ENCODE assay signal across 10 cellular contexts in genomic region chrX:134542485-134542884, GRCh38.
A peak's percentile ranks its signal among the peaks of the same experiment; 100 is the strongest.
DNase-seq lines count a peak whose midpoint lies in the region; TF ChIP-seq lines count a peak whose summit lies in the region.
"Had no signal": no experiment of that assay in that cellular context is flagged by ENCODE, and none has a peak within 500 bp of the region (broad histone marks: within the 10 kb centered on the region; RNA-seq: fewer than 3 reads in every experiment).

No MANE protein-coding gene starts in this region.

- no peaks in the 10 kb centered on the region for H3K9me3 ChIP-seq in Loucy (ENCODE audit: insufficient read depth, low read depth, low read length)
- H3K9me3 ChIP-seq in WERI-Rb-1 (ENCODE audit: severe bottlenecking), result no peaks in the 10 kb centered on the region

- H3K36me3 Mint-ChIP-seq in osteocyte (ENCODE audit: unreplicated experiment), result no peaks in the 10 kb centered on the region
- no peaks in the 10 kb centered on the region for H3K36me3 Mint-ChIP-seq in activated CD4-positive, alpha-beta memory T cell treated with anti-CD3 and anti-CD28 coated beads for 36 hours
- H3K36me3 Mint-ChIP-seq: immature natural killer cell had no signal

- H3K36me3 ChIP-seq in Loucy (ENCODE audit: insufficient read depth, low read length), result no peaks in the 10 kb centered on the region
- no peaks in the 10 kb centered on the region for H3K36me3 ChIP-seq in WERI-Rb-1

- no peaks in the 10 kb centered on the region for H3K9me3 Mint-ChIP-seq in osteocyte (ENCODE audit: unreplicated experiment)
- no peaks in the 10 kb centered on the region for H3K9me3 Mint-ChIP-seq in activated CD4-positive, alpha-beta memory T cell treated with anti-CD3 and anti-CD28 coated beads for 36 hours
- H3K9me3 Mint-ChIP-seq: immature natural killer cell had no signal

- H3K4me3 ChIP-seq in Loucy (ENCODE audit: low read length, poor library complexity, severe bottlenecking) (peak overlapping the region; percentile 33), WERI-Rb-1 (ENCODE audit: low read depth, low read length) (no peak overlapping the region)

- H3K27me3 ChIP-seq in Loucy (ENCODE audit: insufficient read depth, low read length, poor library complexity, severe bottlenecking) (no peaks in the 10 kb centered on the region), WERI-Rb-1 (ENCODE audit: insufficient read depth, low read depth, severe bottlenecking) (peaks cover 21% of the 10 kb centered on the region)

- POLR2A ChIA-PET in activated CD4-positive, alpha-beta memory T cell treated with anti-CD3 and anti-CD28 coated beads for 36 hours (lab: Charles Lee), result no interaction called here

- intact Hi-C loops in activated CD4-positive, alpha-beta memory T cell treated with anti-CD3 and anti-CD28 coated beads for 36 hours (cut with micrococcal nuclease), result no loop called here
- intact Hi-C loops in head of caudate nucleus (cut with DNase I), result no loop called here

- H4K20me1 ChIP-seq in Loucy (ENCODE audit: insufficient read depth, low read length, poor library complexity, severe bottlenecking), result no peaks in the 10 kb centered on the region

- H3K4me3 Mint-ChIP-seq in osteocyte (ENCODE audit: unreplicated experiment), result no peak overlapping the region
- H3K4me3 Mint-ChIP-seq in activated CD4-positive, alpha-beta memory T cell treated with anti-CD3 and anti-CD28 coated beads for 36 hours, result no peak overlapping the region
- H3K4me3 Mint-ChIP-seq: immature natural killer cell had no signal

- H3K4me2 ChIP-seq in Loucy (ENCODE audit: low read depth, low read length, poor library complexity, severe bottlenecking), result peak overlapping the region; percentile 68

- H3K27ac ChIP-seq in WERI-Rb-1, result no peak overlapping the region

- H3K79me2 ChIP-seq in Loucy (ENCODE audit: insufficient read depth, low read length), result peaks cover 11% of the 10 kb centered on the region

- H3K9me2 ChIP-seq in Loucy (replicated peaks; ENCODE audit: low read depth, low read length), result no peaks in the 10 kb centered on the region

- H3K27me3 Mint-ChIP-seq in osteocyte (ENCODE audit: unreplicated experiment), result no peaks in the 10 kb centered on the region
- peaks cover 25% of the 10 kb centered on the region for H3K27me3 Mint-ChIP-seq in activated CD4-positive, alpha-beta memory T cell treated with anti-CD3 and anti-CD28 coated beads for 36 hours

- H3F3A ChIP-seq in Loucy (ENCODE audit: low read depth), result no peaks in the 10 kb centered on the region

- H2AFZ ChIP-seq in Loucy (ENCODE audit: low read length), result no peak overlapping the region

- H3K27ac Mint-ChIP-seq in osteocyte (ENCODE audit: unreplicated experiment), result peak overlapping the region; percentile 50
- no peak overlapping the region for H3K27ac Mint-ChIP-seq in activated CD4-positive, alpha-beta memory T cell treated with anti-CD3 and anti-CD28 coated beads for 36 hours
- H3K27ac Mint-ChIP-seq: immature natural killer cell had no signal

- DNase-seq in NCI-H2029 (lab: John Stamatoyannopoulos, UW) (peak; percentile 10), NCI-H2029 treated with DMSO at 0.1 percent for 48 hours (lab: John Stamatoyannopoulos, UW) (no peak), WERI-Rb-1 (peak; percentile 37), osteocyte (ENCODE audit: extremely low spot score, unreplicated experiment) (no peak), head of caudate nucleus (no peak), COLO668 (lab: John Stamatoyannopoulos, UW; ENCODE audit: unreplicated experiment) (no peak)
- no peak for DNase-seq in activated CD4-positive, alpha-beta memory T cell treated with anti-CD3 and anti-CD28 coated beads for 36 hours
- DNase-seq: activated CD4-positive, alpha-beta T cell treated with anti-CD3 and anti-CD28 coated beads for 1 hour; immature natural killer cell had no signal

- H3K4me1 ChIP-seq in Loucy (ENCODE audit: insufficient read depth, low read length, poor library complexity, severe bottlenecking), result peaks cover 21% of the 10 kb centered on the region

- CTCF ChIA-PET in activated CD4-positive, alpha-beta memory T cell treated with anti-CD3 and anti-CD28 coated beads for 36 hours (lab: Charles Lee), result no interaction called here

- peaks cover 29% of the 10 kb centered on the region for H3K4me1 Mint-ChIP-seq in osteocyte (ENCODE audit: unreplicated experiment)
- H3K4me1 Mint-ChIP-seq in activated CD4-positive, alpha-beta memory T cell treated with anti-CD3 and anti-CD28 coated beads for 36 hours (ENCODE audit: low read depth), result no peaks in the 10 kb centered on the region
- H3K4me1 Mint-ChIP-seq: immature natural killer cell had no signal

- H3K9ac ChIP-seq in Loucy (ENCODE audit: low read depth, low read length, poor library complexity, severe bottlenecking), result no peak overlapping the region

- TF ChIP-seq CTCF in Loucy (conservative IDR thresholded peaks at IDR 0.05; ENCODE audit: low read length) (no peak), WERI-Rb-1 (IDR thresholded peaks at IDR 0.05; ENCODE audit: low read depth, low read length) (no peak), osteocyte (IDR thresholded peaks at IDR 0.05) (no peak)

Comparison
In these comparisons a context has a peak if more than half of its experiments do, and no peak if none do; other contexts are left out.
1. DNase-seq: peak in NCI-H2029 (single experiment) and WERI-Rb-1 (single experiment); none in NCI-H2029 treated with DMSO at 0.1 percent for 48 hours (single experiment), osteocyte (single experiment), activated CD4-positive, alpha-beta memory T cell treated with anti-CD3 and anti-CD28 coated beads for 36 hours (single experiment), head of caudate nucleus (0 of 42) and COLO668 (single experiment).